Comparison of ENCODE assay signal across 8 cellular contexts in genomic region chr15:51681303-51681963, GRCh38. TPM values are rescaled to one million over a fixed set of nuclear protein-coding genes. Genes with fewer than 3 reads are reported as not detected.
DNase-seq lines count a peak whose midpoint lies in the region; ATAC-seq, FAIRE-seq and TF ChIP-seq lines count a peak whose summit lies in the region.

Gene SCG3, plus strand, starts transcription at chr15:51681503. Its CDS starts 253 bp downstream, at chr15:51681756.

- no peak for TF ChIP-seq CTCF in GM10248 (IDR thresholded peaks at IDR 0.05; ENCODE audit: control extremely low read depth, extremely low read depth, low read depth, missing control alignments)

- intact Hi-C loops in activated CD4-positive, alpha-beta T cell treated with anti-CD3 and anti-CD28 coated beads for 36 hours (cut with DNase I, micrococcal nuclease) = no loop called here

- H3K27ac Mint-ChIP-seq in activated CD4-positive, alpha-beta T cell treated with anti-CD3 and anti-CD28 coated beads for 36 hours = no peak within 1 kb of the TSS

- H3K27me3 Mint-ChIP-seq in activated CD4-positive, alpha-beta T cell treated with anti-CD3 and anti-CD28 coated beads for 36 hours = peaks cover 25% of the 10 kb centered on the region

- H3K4me1 Mint-ChIP-seq in activated CD4-positive, alpha-beta T cell treated with anti-CD3 and anti-CD28 coated beads for 36 hours = peaks cover 7% of the 10 kb centered on the region

- CTCF ChIA-PET in GM10248 (lab: Yijun Ruan, JAX) = interaction anchor here (0.9 to 2.2 kb wide), 4 partner anchors 11 to 95 kb away, joined by 3 to 13 read pairs (median 3); no protein-coding TSS in a partner anchor
- CTCF ChIA-PET in activated CD4-positive, alpha-beta T cell treated with anti-CD3 and anti-CD28 coated beads for 36 hours (lab: Charles Lee) = interaction anchor here (1.0 to 3.4 kb wide), 3 partner anchors 31 to 102 kb away, joined by 4 to 22 read pairs (median 9); no protein-coding TSS in a partner anchor

- no peaks in the 10 kb centered on the region for H3K9me3 Mint-ChIP-seq in activated CD4-positive, alpha-beta T cell treated with anti-CD3 and anti-CD28 coated beads for 36 hours (ENCODE audit: low read depth)

- POLR2A ChIA-PET in GM10248 (lab: Yijun Ruan, JAX) = no interaction called here
- POLR2A ChIA-PET in activated CD4-positive, alpha-beta T cell treated with anti-CD3 and anti-CD28 coated beads for 36 hours (lab: Charles Lee) = interaction anchor here (1.2 kb wide), 1 partner anchor 55 kb away, joined by 4 read pairs; no protein-coding TSS in a partner anchor

- DNase-seq in GM10248 (ENCODE audit: extremely low spot score) (peak; percentile 55), NCI-H2081 (lab: John Stamatoyannopoulos, UW) (peak; percentile 87 to 94), cerebellar nuclear complex (lab: John Stamatoyannopoulos, UW) (peak; percentile 33 to 36), smooth muscle cell of the brain vasculature (ENCODE audit: low read depth, low spot score) (peak; percentile 17)
- peak; percentile 84 for DNase-seq in activated CD4-positive, alpha-beta T cell treated with anti-CD3 and anti-CD28 coated beads for 36 hours

- no peaks in the 10 kb centered on the region for H3K36me3 Mint-ChIP-seq in activated CD4-positive, alpha-beta T cell treated with anti-CD3 and anti-CD28 coated beads for 36 hours (ENCODE audit: low read depth)

- FAIRE-seq in islet of Langerhans (lab: Jason Lieb, UNC) = peak; percentile 47

- peak; percentile 73 for ATAC-seq in activated CD4-positive, alpha-beta T cell treated with anti-CD3 and anti-CD28 coated beads for 36 hours
- ATAC-seq in GM21447 (IDR thresholded peaks at IDR 0.05; ENCODE audit: unreplicated experiment) (no peak), GM21381 (IDR thresholded peaks at IDR 0.05; ENCODE audit: unreplicated experiment) (no peak)

- peak within 1 kb of the TSS; percentile 21 for H3K4me3 Mint-ChIP-seq in activated CD4-positive, alpha-beta T cell treated with anti-CD3 and anti-CD28 coated beads for 36 hours

RNA-seq across cellular contexts. Expression of gene SCG3, which starts in this region (rescaled TPM):
- not detected for total RNA-seq in activated CD4-positive, alpha-beta T cell treated with anti-CD3 and anti-CD28 coated beads for 36 hours

Comparison
In these comparisons a context has a peak if more than half of its experiments do, and no peak if none do; other contexts are left out.
1. Peak in DNase-seq and ATAC-seq in activated CD4-positive, alpha-beta T cell treated with anti-CD3 and anti-CD28 coated beads for 36 hours; RNA of the gene not detected or under 1 TPM.
2. DNase-seq: peak in every context shown above with its lines; median percentile 90 in NCI-H2081; 84 in activated CD4-positive, alpha-beta T cell treated with anti-CD3 and anti-CD28 coated beads for 36 hours; 55 in GM10248; 34 in cerebellar nuclear complex; 17 in smooth muscle cell of the brain vasculature.